In the genomic region with DNA sequence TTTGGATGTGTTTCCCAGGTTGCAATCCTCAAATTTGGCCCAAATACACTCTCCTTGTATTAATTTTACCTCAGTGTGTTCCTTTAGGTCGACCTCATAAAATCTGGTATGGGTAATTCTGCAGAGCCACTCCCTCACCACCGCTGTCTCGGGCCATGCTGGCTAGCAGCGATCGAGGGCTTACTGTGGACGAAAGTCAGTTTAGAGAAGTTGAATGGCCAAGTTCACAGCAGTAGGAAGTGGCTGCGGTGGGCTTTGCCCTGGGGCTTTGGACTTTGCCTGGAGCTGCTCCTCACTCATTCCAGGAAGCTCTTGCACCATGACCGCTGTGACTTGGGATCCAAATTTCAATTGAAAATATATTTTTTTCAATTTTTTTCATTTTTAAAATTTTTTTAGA, we compare ENCODE assay signal across 28 cellular contexts.
"Had no signal": no experiment of that assay in that cellular context is flagged by ENCODE, and none has a peak within 500 bp of the region (broad histone marks: within the 10 kb centered on the region; RNA-seq: fewer than 3 reads in every experiment).

No MANE protein-coding gene starts in this region.

- H3K9me3 ChIP-seq: gastrocnemius medialis, left lung, lower lobe of right lung, spleen, thoracic aorta, uterus had no signal

- H3K36me3 ChIP-seq: gastrocnemius medialis, left lung, lower lobe of right lung, neural progenitor cell, spleen, thoracic aorta, uterus had no signal

- H3K4me1 ChIP-seq: gastrocnemius medialis, lower lobe of right lung, neural progenitor cell, uterus had no signal

- H3K4me1 Mint-ChIP-seq: WTC11 had no signal

- ATAC-seq: activated CD8-positive, alpha-beta T cell treated with anti-CD3 and anti-CD28 coated beads for 36 hours; activated naive CD8-positive, alpha-beta T cell treated with anti-CD3 and anti-CD28 coated beads, Interleukin-2, amount 50 U/mL, for 24 hours; activated T-cell treated with anti-CD3 and anti-CD28 coated beads, Interleukin-2, amount 50 U/mL, for 4 hours; effector memory CD8-positive, alpha-beta T cell; gastrocnemius medialis; left lung; lower lobe of right lung; natural killer cell; right cardiac atrium; WTC11 had no signal

- H3K4me2 ChIP-seq: neural progenitor cell had no signal

- H3K36me3 Mint-ChIP-seq: activated naive CD4-positive, alpha-beta T cell treated with anti-CD3 and anti-CD28 coated beads, Interleukin-2, amount 50 U/mL, for 24 hours; natural killer cell; neural progenitor cell; WTC11 had no signal

- H3K27ac ChIP-seq: gastrocnemius medialis, left lung, lower lobe of right lung, neural progenitor cell, spleen, thoracic aorta, uterus had no signal

- H3K27me3 ChIP-seq: gastrocnemius medialis, neural progenitor cell, uterus had no signal

- H3K27me3 Mint-ChIP-seq: activated CD8-positive, alpha-beta T cell treated with anti-CD3 and anti-CD28 coated beads for 36 hours; activated naive CD4-positive, alpha-beta T cell treated with anti-CD3 and anti-CD28 coated beads, Interleukin-2, amount 50 U/mL, for 24 hours; activated naive CD8-positive, alpha-beta T cell treated with anti-CD3 and anti-CD28 coated beads, Interleukin-2, amount 50 U/mL, for 24 hours; effector memory CD8-positive, alpha-beta T cell; stimulated activated naive CD8-positive, alpha-beta T cell treated with anti-CD3 and anti-CD28 coated beads, Interleukin-15, Interleukin-2, amounts not matched to agents 100 ng/mL and 50 ng/mL, for 24 hours had no signal

- H3K4me3 ChIP-seq: gastrocnemius medialis, left lung, lower lobe of right lung, neural progenitor cell, spleen, thoracic aorta, uterus had no signal

- H3K9me3 Mint-ChIP-seq: activated CD8-positive, alpha-beta T cell treated with anti-CD3 and anti-CD28 coated beads for 36 hours; activated naive CD4-positive, alpha-beta T cell treated with anti-CD3 and anti-CD28 coated beads, Interleukin-2, amount 50 U/mL, for 24 hours; activated naive CD8-positive, alpha-beta T cell treated with anti-CD3 and anti-CD28 coated beads, Interleukin-2, amount 50 U/mL, for 24 hours; activated T-cell treated with anti-CD3 and anti-CD28 coated beads, Interleukin-2, amount 50 U/mL, for 4 hours; activated T-helper 2 cell treated with anti-CD3 and anti-CD28 coated beads, Interferon-gamma antibody, Interleukin-2, Interleukin-4, amounts not matched to agents 10 μg/mL and 5 μg/mL and 100 μg/mL, durations not matched to agents 14 hours and 24 hours and 36 hours; effector memory CD8-positive, alpha-beta T cell; stimulated activated naive CD8-positive, alpha-beta T cell treated with anti-CD3 and anti-CD28 coated beads, Interleukin-15, Interleukin-2, amounts not matched to agents 100 ng/mL and 50 ng/mL, for 24 hours; WTC11 had no signal

- H3K27ac Mint-ChIP-seq: activated CD8-positive, alpha-beta T cell treated with anti-CD3 and anti-CD28 coated beads for 36 hours; activated naive CD4-positive, alpha-beta T cell treated with anti-CD3 and anti-CD28 coated beads, Interleukin-2, amount 50 U/mL, for 24 hours; activated naive CD8-positive, alpha-beta T cell treated with anti-CD3 and anti-CD28 coated beads, Interleukin-2, amount 50 U/mL, for 24 hours; activated T-helper 2 cell treated with anti-CD3 and anti-CD28 coated beads, Interferon-gamma antibody, Interleukin-2, Interleukin-4, amounts not matched to agents 10 μg/mL and 5 μg/mL and 100 μg/mL, durations not matched to agents 14 hours and 24 hours and 36 hours; effector memory CD8-positive, alpha-beta T cell; natural killer cell; neural progenitor cell; stimulated activated naive CD8-positive, alpha-beta T cell treated with anti-CD3 and anti-CD28 coated beads, Interleukin-15, Interleukin-2, amounts not matched to agents 100 ng/mL and 50 ng/mL, for 24 hours; WTC11 had no signal

- DNase-seq: activated CD4-positive, alpha-beta T cell treated with anti-CD3 and anti-CD28 coated beads for 1 hour; activated CD4-positive, alpha-beta T cell treated with anti-CD3 and anti-CD28 coated beads, Interleukin-2, amount 50 U/mL, for 1 hour; activated CD8-positive, alpha-beta T cell treated with anti-CD3 and anti-CD28 coated beads for 36 hours; activated naive CD8-positive, alpha-beta T cell treated with anti-CD3 and anti-CD28 coated beads, Interleukin-2, amount 50 U/mL, for 24 hours; activated T-cell treated with anti-CD3 and anti-CD28 coated beads, Interleukin-2, amount 50 U/mL, for 4 hours; amygdala; caudate nucleus; cortex of kidney; effector memory CD8-positive, alpha-beta T cell; erythroblast; gastrocnemius medialis; glutamatergic neuron; left lung; lower lobe of right lung; mesenchymal stem cell; natural killer cell; right cardiac atrium; spleen; stimulated activated CD4-positive, alpha-beta T cell treated with anti-CD3 and anti-CD28 coated beads, Interleukin-2, amount 100 ng/mL, for 48 hours; T1000; trophoblast cell; uterus had no signal

- H3K4me3 Mint-ChIP-seq: activated CD8-positive, alpha-beta T cell treated with anti-CD3 and anti-CD28 coated beads for 36 hours; activated naive CD4-positive, alpha-beta T cell treated with anti-CD3 and anti-CD28 coated beads, Interleukin-2, amount 50 U/mL, for 24 hours; activated naive CD8-positive, alpha-beta T cell treated with anti-CD3 and anti-CD28 coated beads, Interleukin-2, amount 50 U/mL, for 24 hours; activated T-cell treated with anti-CD3 and anti-CD28 coated beads, Interleukin-2, amount 50 U/mL, for 4 hours; effector memory CD8-positive, alpha-beta T cell; natural killer cell; neural progenitor cell; stimulated activated naive CD8-positive, alpha-beta T cell treated with anti-CD3 and anti-CD28 coated beads, Interleukin-15, Interleukin-2, amounts not matched to agents 100 ng/mL and 50 ng/mL, for 24 hours; WTC11 had no signal

- H2AFZ ChIP-seq: neural progenitor cell had no signal
